In the genomic region with DNA sequence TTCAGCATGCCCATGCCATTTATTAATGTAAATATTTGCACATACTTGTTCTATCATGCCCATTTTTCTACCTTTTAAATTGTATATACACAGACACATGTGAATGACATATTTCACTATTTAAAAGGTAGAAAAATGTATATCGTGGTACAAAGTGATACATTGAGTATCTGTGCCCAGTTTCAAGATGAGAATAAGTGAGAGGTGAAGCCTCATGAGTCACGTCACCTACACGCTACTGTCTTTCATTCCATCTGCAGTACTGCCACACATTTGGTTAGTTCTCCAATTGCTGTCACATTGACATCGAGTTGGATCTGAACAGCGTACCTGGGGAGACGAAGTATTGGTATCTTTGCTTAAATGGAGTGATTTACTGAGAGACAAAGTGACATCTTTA, we compare ENCODE assay signal across 22 cellular contexts. TPM values are rescaled to one million over a fixed set of nuclear protein-coding genes. Genes with fewer than 3 reads are reported as not detected.
DNase-seq lines count a peak whose midpoint lies in the region; ATAC-seq, FAIRE-seq and TF ChIP-seq lines count a peak whose summit lies in the region.
"Had no signal": no experiment of that assay in that cellular context is flagged by ENCODE, and none has a peak within 500 bp of the region (broad histone marks: within the 10 kb centered on the region; RNA-seq: fewer than 3 reads in every experiment).

No MANE protein-coding gene starts in this region.

- H3K9me3 Mint-ChIP-seq in activated T-cell treated with anti-CD3 and anti-CD28 coated beads, Interleukin-2, amount 50 U/mL, for 72 hours: peaks cover 4 to 7% of the 10 kb centered on the region in 2 donors
- H3K9me3 Mint-ChIP-seq in chondrocyte (ENCODE audit: low read depth): peaks cover 17% of the 10 kb centered on the region
- peaks cover 0 to 17% (median 3%) of the 10 kb centered on the region in 8 donors for H3K9me3 Mint-ChIP-seq in CD4-positive, alpha-beta memory T cell

- H3K9me3 ChIP-seq in smooth muscle cell (replicated peaks; ENCODE audit: low read depth): no peaks in the 10 kb centered on the region
- H3K9me3 ChIP-seq in CD4-positive, alpha-beta memory T cell (ENCODE audit: control insufficient read depth in 1 of 2, low read length in 2 of 2): no peaks in the 10 kb centered on the region

- intact Hi-C loops in CD4-positive, alpha-beta memory T cell (cut with micrococcal nuclease): no loop called here

- H3K36me3 ChIP-seq in smooth muscle cell (ENCODE audit: low read depth): peaks cover 2% of the 10 kb centered on the region
- no peaks in the 10 kb centered on the region for H3K36me3 ChIP-seq in CD4-positive, alpha-beta memory T cell (ENCODE audit: insufficient read depth, low read length)

- peaks cover 8% of the 10 kb centered on the region for H3K4me1 ChIP-seq in smooth muscle cell (ENCODE audit: low read depth)
- no peaks in the 10 kb centered on the region for H3K4me1 ChIP-seq in CD4-positive, alpha-beta memory T cell (ENCODE audit: insufficient read depth, low read length)

- H3K4me3 Mint-ChIP-seq in activated T-cell treated with anti-CD3 and anti-CD28 coated beads, Interleukin-2, amount 50 U/mL, for 72 hours: no peak overlapping the region
- no peak overlapping the region for H3K4me3 Mint-ChIP-seq in chondrocyte (ENCODE audit: unreplicated experiment)
- no peak overlapping the region for H3K4me3 Mint-ChIP-seq in CD4-positive, alpha-beta memory T cell
- H3K4me3 Mint-ChIP-seq: CD4-positive, alpha-beta T cell had no signal

- H3K4me1 Mint-ChIP-seq in activated T-cell treated with anti-CD3 and anti-CD28 coated beads, Interleukin-2, amount 50 U/mL, for 72 hours (ENCODE audit: low read depth): peaks cover 16% of the 10 kb centered on the region
- H3K4me1 Mint-ChIP-seq in chondrocyte (ENCODE audit: low read depth): peaks cover 43% of the 10 kb centered on the region
- H3K4me1 Mint-ChIP-seq in CD4-positive, alpha-beta memory T cell: no peaks in the 10 kb centered on the region

- POLR2A ChIA-PET in CD4-positive, alpha-beta memory T cell (lab: Charles Lee; ENCODE audit: partially characterized antibody): no interaction called here

- WGBS in smooth muscle cell (ENCODE audit: low lambda C conversion rate): 82% methylated on average over 6 of the region's 6 CpGs

- peaks cover 2 to 7% of the 10 kb centered on the region in 2 donors for H3K36me3 Mint-ChIP-seq in activated T-cell treated with anti-CD3 and anti-CD28 coated beads, Interleukin-2, amount 50 U/mL, for 72 hours (ENCODE audit: insufficient read depth in 2 of 2)
- peaks cover 22% of the 10 kb centered on the region for H3K36me3 Mint-ChIP-seq in chondrocyte (ENCODE audit: low read depth)
- H3K36me3 Mint-ChIP-seq in CD4-positive, alpha-beta memory T cell: no peaks in the 10 kb centered on the region

- H3F3A ChIP-seq in smooth muscle cell (ENCODE audit: low read depth): peaks cover 4% of the 10 kb centered on the region

- H3K27ac ChIP-seq in smooth muscle cell (ENCODE audit: low read depth): peak overlapping the region; percentile 63
- no peak overlapping the region for H3K27ac ChIP-seq in CD4-positive, alpha-beta memory T cell (ENCODE audit: low read depth, low read length)
- H3K27ac ChIP-seq: PC-9, RWPE1 had no signal

- peak overlapping the region; percentile 27 for H2AFZ ChIP-seq in smooth muscle cell (ENCODE audit: low read depth)
- H2AFZ ChIP-seq: PC-9 had no signal

- DNase-seq in activated T-cell treated with anti-CD3 and anti-CD28 coated beads, Interleukin-2, amount 50 U/mL, for 72 hours: peak in 1 of 2 donors; percentile 2
- DNase-seq in activated T-cell treated with anti-CD3 and anti-CD28 coated beads, Interleukin-2, amount 50 U/mL, for 1 hour: no peak
- DNase-seq in HTR-8/SVneo (ENCODE audit: insufficient read length, low spot score) (no peak), chondrocyte (ENCODE audit: low spot score) (no peak), smooth muscle cell (lab: John Stamatoyannopoulos, UW; ENCODE audit: unreplicated experiment) (no peak), NK-92 (lab: John Stamatoyannopoulos, UW; ENCODE audit: unreplicated experiment) (no peak), GM20000 (ENCODE audit: low spot score) (no peak)
- DNase-seq in CD4-positive, alpha-beta memory T cell: no peak
- DNase-seq: 8988T; CD4-positive, alpha-beta T cell; DMS153; GDM1; GOT3; NCI-H1417 treated with DMSO at 0.1 percent for 48 hours; NCI-H187 treated with DMSO at 0.1 percent for 48 hours; NCI-H226; NCI-H524; NCI-H82; PC-9; SIG-M5 had no signal

- no peak overlapping the region for H3K4me2 ChIP-seq in smooth muscle cell
- H3K4me2 ChIP-seq: PC-9 had no signal

- no peak overlapping the region for H3K27ac Mint-ChIP-seq in activated T-cell treated with anti-CD3 and anti-CD28 coated beads, Interleukin-2, amount 50 U/mL, for 72 hours
- peak overlapping the region; percentile 29 for H3K27ac Mint-ChIP-seq in chondrocyte (ENCODE audit: unreplicated experiment)
- H3K27ac Mint-ChIP-seq in CD4-positive, alpha-beta memory T cell: no peak overlapping the region
- H3K27ac Mint-ChIP-seq: CD4-positive, alpha-beta T cell had no signal

- peak; percentile 33 for FAIRE-seq in HTR-8/SVneo (lab: Jason Lieb, UNC)

- CTCF ChIA-PET in CD4-positive, alpha-beta memory T cell (lab: Charles Lee; ENCODE audit: partially characterized antibody): no interaction called here

- H3K27me3 Mint-ChIP-seq in activated T-cell treated with anti-CD3 and anti-CD28 coated beads, Interleukin-2, amount 50 U/mL, for 72 hours (ENCODE audit: low read depth): peaks cover 93% of the 10 kb centered on the region
- no peaks in the 10 kb centered on the region for H3K27me3 Mint-ChIP-seq in chondrocyte (ENCODE audit: low read depth)
- H3K27me3 Mint-ChIP-seq in CD4-positive, alpha-beta memory T cell: peaks cover 13 to 28% of the 10 kb centered on the region in 2 donors

- peak; percentile 70 to 80 for ATAC-seq in activated T-cell treated with anti-CD3 and anti-CD28 coated beads, Interleukin-2, amount 50 U/mL, for 72 hours (replicated peaks in 1 of 2)

- peaks cover 4% of the 10 kb centered on the region for H3K79me2 ChIP-seq in smooth muscle cell (ENCODE audit: low read depth)

- TF ChIP-seq CTCF in chondrocyte (IDR thresholded peaks at IDR 0.05): no peak
- no peak for TF ChIP-seq CTCF in smooth muscle cell (IDR thresholded peaks at IDR 0.05; ENCODE audit: borderline replicate concordance, insufficient read depth, poor library complexity, severe bottlenecking)
- TF ChIP-seq CTCF in GM20000 (IDR thresholded peaks at IDR 0.05; ENCODE audit: extremely low read depth, missing control alignments): no peak

- H4K20me1 ChIP-seq in smooth muscle cell (ENCODE audit: low read depth): no peaks in the 10 kb centered on the region

- no peaks in the 10 kb centered on the region for H3K27me3 ChIP-seq in smooth muscle cell (ENCODE audit: low read depth)
- no peaks in the 10 kb centered on the region for H3K27me3 ChIP-seq in CD4-positive, alpha-beta memory T cell (ENCODE audit: insufficient read depth, low read length)

- no peak overlapping the region for H3K4me3 ChIP-seq in smooth muscle cell
- H3K4me3 ChIP-seq in CD4-positive, alpha-beta memory T cell (ENCODE audit: low read length in 2 of 2): no peak overlapping the region
- H3K4me3 ChIP-seq: PC-9 had no signal

- no peak overlapping the region for H3K9ac ChIP-seq in smooth muscle cell (ENCODE audit: low read depth)

RNA-seq across cellular contexts. Expression of a gene that starts 11.9 kb away (rescaled TPM):
- under 1 TPM in 1 of 2 donors, not detected in 1; 0.25 TPM for total RNA-seq in activated T-cell treated with anti-CD3 and anti-CD28 coated beads, Interleukin-2, amount 50 U/mL, for 72 hours
- total RNA-seq in chondrocyte (142 to 227 TPM (median 151 TPM) in 3 replicates), smooth muscle cell (80.1 and 105 TPM in 2 replicates)
- polyA plus RNA-seq in smooth muscle cell: 40.6 and 57.4 TPM in 2 replicates
- not detected for total RNA-seq in CD4-positive, alpha-beta memory T cell
- not detected for polyA plus RNA-seq in CD4-positive, alpha-beta memory T cell
- total RNA-seq: CD4-positive, alpha-beta T cell; M059J had no signal

Comparison
In these comparisons a context has a peak if more than half of its experiments do, and no peak if none do; other contexts are left out.
1. RNA of a gene that starts 11.9 kb away (total RNA-seq): 142 to 227 TPM in chondrocyte and 80.1 to 105 TPM in smooth muscle cell; 0.25 TPM in activated T-cell treated with anti-CD3 and anti-CD28 coated beads, Interleukin-2, amount 50 U/mL, for 72 hours and not detected in CD4-positive, alpha-beta memory T cell; every median in the first group is over 10 times any median in the second.